Comparison of ENCODE assay signal across 26 cellular contexts in genomic region chr10:17209931-17210330, GRCh38. TPM values are rescaled to one million over a fixed set of nuclear protein-coding genes. Genes with fewer than 3 reads are reported as not detected.
DNase-seq lines count a peak whose midpoint lies in the region; ATAC-seq and TF ChIP-seq lines count a peak whose summit lies in the region.
"Had no signal": no experiment of that assay in that cellular context is flagged by ENCODE, and none has a peak within 500 bp of the region (broad histone marks: within the 10 kb centered on the region; RNA-seq: fewer than 3 reads in every experiment).

No MANE protein-coding gene starts in this region.

- CTCF ChIA-PET in Panc1 (lab: Charles Lee): no interaction called here

- in situ Hi-C loops in Panc1 (cut with HindIII; ENCODE audit: low pct_unique_long_range_greater_than_20kb, low sequenced_read_pairs): no loop called here

- peak overlapping the region; percentile 99 for H3K27ac ChIP-seq in Panc1 (ENCODE audit: low read length)
- peak overlapping the region; percentile 89 for H3K27ac ChIP-seq in osteoblast (ENCODE audit: low read depth, low read length)
- H3K27ac ChIP-seq in left lung: no peak overlapping the region
- H3K27ac ChIP-seq: foreskin keratinocyte, hepatocyte, prostate gland, VCaP had no signal

- ATAC-seq in Panc1 (no peak), left lung (no peak)
- ATAC-seq: foreskin keratinocyte, natural killer cell had no signal

- H3K4me3 ChIP-seq in Panc1 (ENCODE audit: low read depth in 2 of 2, low read length in 2 of 2): no peak overlapping the region
- H3K4me3 ChIP-seq in cardiac fibroblast (replicated peaks in 1 of 2; ENCODE audit: low read depth in 2 of 2, low read length in 2 of 2): no peak overlapping the region
- peak overlapping the region; percentile 38 for H3K4me3 ChIP-seq in osteoblast (ENCODE audit: insufficient read depth, low read length)
- no peak overlapping the region for H3K4me3 ChIP-seq in left lung
- H3K4me3 ChIP-seq: hepatocyte, prostate gland had no signal

- POLR2A ChIA-PET in Panc1 (lab: Charles Lee): no interaction called here

- no peak overlapping the region for H2AFZ ChIP-seq in osteoblast (ENCODE audit: low read length)
- H2AFZ ChIP-seq: hepatocyte had no signal

- TF ChIP-seq CTCF in Panc1 (IDR thresholded peaks at IDR 0.05) (no peak), cardiac fibroblast (IDR thresholded peaks at IDR 0.05; ENCODE audit: low read depth, low read length) (no peak), osteoblast (IDR thresholded peaks at IDR 0.05; ENCODE audit: extremely low read depth, low read depth, low read length) (no peak), left lung (IDR thresholded peaks at IDR 0.05) (no peak)

- H3K27me3 ChIP-seq in Panc1 (ENCODE audit: control insufficient read depth, insufficient read depth, low read length) (no peaks in the 10 kb centered on the region), osteoblast (ENCODE audit: insufficient read depth, low read length) (no peaks in the 10 kb centered on the region), left lung (no peaks in the 10 kb centered on the region)
- H3K27me3 ChIP-seq: foreskin keratinocyte, hepatocyte had no signal

- intact Hi-C loops in Panc1 (cut with micrococcal nuclease; ENCODE audit: unreplicated experiment) (no loop called here), left lung (cut with DNase I) (loop anchor here in 1 of 2 donors (10.0 kb wide), 1 partner anchor 205 kb away; no protein-coding TSS in a partner anchor)

- peaks cover 8% of the 10 kb centered on the region for H3K79me2 ChIP-seq in osteoblast (ENCODE audit: insufficient read depth, low read length)
- H3K79me2 ChIP-seq: hepatocyte had no signal

- DNase-seq in AG08395 (ENCODE audit: low spot score) (peak; percentile 10), Panc1 (ENCODE audit: low read depth, low spot score) (no peak), cardiac fibroblast (ENCODE audit: low read depth in 2 of 2) (peak; percentile 32 to 68), osteoblast (ENCODE audit: insufficient read length, low spot score, missing footprints) (no peak), NCI-H146 (lab: John Stamatoyannopoulos, UW) (no peak), left lung (no peak)
- no peak for DNase-seq in activated CD4-positive, CD25-positive, alpha-beta regulatory T cell treated with anti-CD3 and anti-CD28 coated beads, Interleukin-2, amount 50 U/mL, for 72 hours
- no peak for DNase-seq in stimulated activated CD4-positive, alpha-beta T cell treated with anti-CD3 and anti-CD28 coated beads, Interleukin-2, amount 100 ng/mL, for 24 hours
- DNase-seq: activated CD4-positive, alpha-beta T cell treated with anti-CD3 and anti-CD28 coated beads, Interleukin-2, amount 50 U/mL, for 48 hours; activated naive CD4-positive, alpha-beta T cell treated with anti-CD3 and anti-CD28 coated beads for 36 hours; activated T-cell treated with anti-CD3 and anti-CD28 coated beads for 4 hours; anterior cingulate cortex; DMS 273 treated with DMSO at 0.1 percent for 48 hours; foreskin keratinocyte; GF-D8; islet precursor cell; KG1; natural killer cell; NCI-H1048; NCI-H524 treated with DMSO at 0.1 percent for 48 hours; SHP77; small intestine; stimulated activated CD4-positive, alpha-beta T cell treated with anti-CD3 and anti-CD28 coated beads, Interleukin-4, amount 100 ng/mL, for 24 hours had no signal

- no TSS peak for BruUV-seq in Panc1 (replicated peaks; lab: Mats Ljungman, UMichigan)

- H3K9me3 ChIP-seq in Panc1 (ENCODE audit: control insufficient read depth, insufficient read depth, low read depth, low read length): no peaks in the 10 kb centered on the region
- no peaks in the 10 kb centered on the region for H3K9me3 ChIP-seq in osteoblast (ENCODE audit: low read depth, low read length)
- H3K9me3 ChIP-seq in left lung: no peaks in the 10 kb centered on the region
- H3K9me3 ChIP-seq: prostate gland had no signal

- H3K4me1 ChIP-seq in Panc1 (ENCODE audit: control insufficient read depth, insufficient read depth, low read length) (peaks cover 61% of the 10 kb centered on the region), osteoblast (ENCODE audit: insufficient read depth, low read length) (peaks cover 66% of the 10 kb centered on the region), left lung (peaks cover 0 to 29% of the 10 kb centered on the region in 2 donors)
- H3K4me1 ChIP-seq: prostate gland had no signal

- H3K4me2 ChIP-seq in osteoblast (ENCODE audit: insufficient read depth, low read length): peak overlapping the region; percentile 75
- H3K4me2 ChIP-seq: hepatocyte had no signal

- H4K20me1 ChIP-seq in osteoblast (ENCODE audit: insufficient read depth, low read length): no peaks in the 10 kb centered on the region

- H3K36me3 ChIP-seq in Panc1 (ENCODE audit: control insufficient read depth, insufficient read depth, low read length) (no peaks in the 10 kb centered on the region), osteoblast (ENCODE audit: insufficient read depth, low read length) (no peaks in the 10 kb centered on the region), left lung (no peaks in the 10 kb centered on the region)
- H3K36me3 ChIP-seq: prostate gland had no signal

RNA-seq across cellular contexts. Expression of gene TRDMT1, which starts 8.5 kb away (rescaled TPM):
- total RNA-seq in Panc1 (2021; ENCODE audit: unreplicated experiment): 7.6 TPM
- polyA plus RNA-seq in Panc1 (2012; ENCODE audit: insufficient read length): 2.4 TPM
- 7.1 and 7.6 TPM in 2 replicates for total RNA-seq in osteoblast
- total RNA-seq in left lung: 10 to 100 TPM in 1 of 2 donors, 1 to 10 TPM in 1; 6.6 to 11.5 TPM

RNA-seq across cellular contexts. Expression of gene VIM, which starts 18.1 kb away (rescaled TPM):
- total RNA-seq in Panc1 (2021; ENCODE audit: unreplicated experiment): 3,436 TPM
- polyA plus RNA-seq in Panc1 (2012; ENCODE audit: insufficient read length): 3,712 TPM
- total RNA-seq in osteoblast: 10,072 and 10,643 TPM in 2 replicates
- total RNA-seq in left lung: 1,000 to 10,000 TPM; 1,589 to 1,774 TPM

Comparison
In these comparisons a context has a peak if more than half of its experiments do, and no peak if none do; other contexts are left out.
1. DNase-seq: peak in AG08395 (single experiment) and cardiac fibroblast (2 of 2); none in Panc1 (single experiment), osteoblast (single experiment), NCI-H146 (single experiment), activated CD4-positive, CD25-positive, alpha-beta regulatory T cell treated with anti-CD3 and anti-CD28 coated beads, Interleukin-2, amount 50 U/mL, for 72 hours (single experiment), stimulated activated CD4-positive, alpha-beta T cell treated with anti-CD3 and anti-CD28 coated beads, Interleukin-2, amount 100 ng/mL, for 24 hours (0 of 2) and left lung (0 of 2).
2. H3K27ac ChIP-seq: peak in Panc1 (single experiment) and osteoblast (single experiment); none in left lung (0 of 2).